8 cellular contexts compared by ENCODE assay signal in the genomic region with DNA sequence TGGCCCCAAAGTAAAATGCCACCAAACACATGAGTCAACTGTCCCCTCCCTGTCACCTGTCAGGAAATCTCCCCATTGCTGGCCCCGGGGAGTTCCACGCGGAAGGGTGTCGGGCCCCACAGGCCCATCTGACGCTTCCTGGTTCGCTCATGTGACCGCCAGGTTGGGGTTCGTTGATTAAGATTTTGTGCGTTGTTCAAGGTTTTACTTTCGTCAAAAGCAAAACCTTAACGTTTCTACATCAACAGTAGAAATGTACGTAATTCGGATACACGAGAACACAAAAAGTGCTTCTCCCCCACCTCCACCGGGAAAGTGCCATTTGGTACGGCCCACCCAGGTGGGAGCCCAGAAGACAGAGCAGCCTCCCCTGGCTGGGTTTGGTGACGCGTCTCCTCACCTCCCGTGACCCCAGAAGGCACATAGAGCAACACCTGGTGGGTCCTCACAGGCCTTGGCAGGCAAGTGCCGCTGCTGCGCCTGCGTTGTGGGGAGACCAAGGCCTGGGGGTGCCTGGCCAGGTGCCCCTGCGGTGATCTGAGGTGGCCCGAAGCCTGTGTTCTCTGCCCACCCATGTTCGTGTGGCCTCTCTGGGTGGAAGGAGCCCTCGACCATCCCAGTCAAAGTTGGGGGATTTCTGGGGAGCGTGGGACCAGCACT.
DNase-seq lines count a peak whose midpoint lies in the region; ATAC-seq lines count a peak whose summit lies in the region.

No MANE protein-coding gene starts in this region.

- H3K27me3 Mint-ChIP-seq in T-helper 2 cell treated with Interferon-gamma antibody and Interleukin-4, amounts not matched to agents 5 μg/mL and 100 μg/mL, for 36 hours (ENCODE audit: low read depth), result no peaks in the 10 kb centered on the region

- peaks cover 9% of the 10 kb centered on the region for H3K36me3 Mint-ChIP-seq in T-helper 2 cell treated with Interferon-gamma antibody and Interleukin-4, amounts not matched to agents 5 μg/mL and 100 μg/mL, for 36 hours (ENCODE audit: low read depth)
- H3K36me3 Mint-ChIP-seq in activated naive CD4-positive, alpha-beta T cell treated with anti-CD3 and anti-CD28 coated beads, Interleukin-2, amount 50 U/mL, for 72 hours, result no peaks in the 10 kb centered on the region

- ATAC-seq in activated naive CD4-positive, alpha-beta T cell treated with anti-CD3 and anti-CD28 coated beads, Interleukin-2, amount 50 U/mL, for 72 hours, result peak; percentile 58 to 77

- H3K9me3 Mint-ChIP-seq in T-helper 2 cell treated with Interferon-gamma antibody and Interleukin-4, amounts not matched to agents 5 μg/mL and 100 μg/mL, for 36 hours, result no peaks in the 10 kb centered on the region
- H3K9me3 Mint-ChIP-seq in activated naive CD4-positive, alpha-beta T cell treated with anti-CD3 and anti-CD28 coated beads, Interleukin-2, amount 50 U/mL, for 72 hours, result no peaks in the 10 kb centered on the region

- no peak overlapping the region for H3K27ac Mint-ChIP-seq in T-helper 2 cell treated with Interferon-gamma antibody and Interleukin-4, amounts not matched to agents 5 μg/mL and 100 μg/mL, for 36 hours
- peak overlapping the region; percentile 93 to 95 for H3K27ac Mint-ChIP-seq in activated naive CD4-positive, alpha-beta T cell treated with anti-CD3 and anti-CD28 coated beads, Interleukin-2, amount 50 U/mL, for 72 hours

- no peak overlapping the region for H3K4me3 Mint-ChIP-seq in T-helper 2 cell treated with Interferon-gamma antibody and Interleukin-4, amounts not matched to agents 5 μg/mL and 100 μg/mL, for 36 hours

- DNase-seq in T-helper 2 cell, result peak in 3 of 5 experiments; percentile 22 to 54 (median 54)
- DNase-seq in T-helper 2 cell treated with Interferon-gamma antibody and Interleukin-4, amounts not matched to agents 5 μg/mL and 100 μg/mL, for 36 hours (ENCODE audit: low spot score), result no peak
- peak; percentile 95 for DNase-seq in NAMALWA (ENCODE audit: low spot score)
- peak; percentile 32 to 66 for DNase-seq in activated naive CD4-positive, alpha-beta T cell treated with anti-CD3 and anti-CD28 coated beads, Interleukin-2, amount 50 U/mL, for 72 hours (ENCODE audit: low spot score in 2 of 2)
- DNase-seq in stimulated activated CD8-positive, alpha-beta memory T cell treated with anti-CD3 and anti-CD28 coated beads, Interleukin-15, amount 100 ng/mL, for 48 hours (ENCODE audit: low read depth in 2 of 2), result peak; percentile 26 to 39
- DNase-seq in NCI-H1930 (lab: John Stamatoyannopoulos, UW), result no peak
- no peak for DNase-seq in HPDE6-E6E7 (ENCODE audit: extremely low spot score)
- no peak for DNase-seq in caudate nucleus (lab: John Stamatoyannopoulos, UW)

- no peak overlapping the region for H3K27ac ChIP-seq in caudate nucleus (ENCODE audit: low read depth, low read length)

- H3K4me1 Mint-ChIP-seq in T-helper 2 cell treated with Interferon-gamma antibody and Interleukin-4, amounts not matched to agents 5 μg/mL and 100 μg/mL, for 36 hours (ENCODE audit: low read depth), result no peaks in the 10 kb centered on the region

Comparison
In these comparisons a context has a peak if more than half of its experiments do, and no peak if none do; other contexts are left out.
1. DNase-seq: peak in T-helper 2 cell (3 of 5), NAMALWA (single experiment), activated naive CD4-positive, alpha-beta T cell treated with anti-CD3 and anti-CD28 coated beads, Interleukin-2, amount 50 U/mL, for 72 hours (2 of 2) and stimulated activated CD8-positive, alpha-beta memory T cell treated with anti-CD3 and anti-CD28 coated beads, Interleukin-15, amount 100 ng/mL, for 48 hours (2 of 2); none in T-helper 2 cell treated with Interferon-gamma antibody and Interleukin-4, amounts not matched to agents 5 μg/mL and 100 μg/mL, for 36 hours (single experiment), NCI-H1930 (0 of 2), HPDE6-E6E7 (single experiment) and caudate nucleus (0 of 61).